Comparison of ENCODE assay signal across 28 cellular contexts in the genomic region with DNA sequence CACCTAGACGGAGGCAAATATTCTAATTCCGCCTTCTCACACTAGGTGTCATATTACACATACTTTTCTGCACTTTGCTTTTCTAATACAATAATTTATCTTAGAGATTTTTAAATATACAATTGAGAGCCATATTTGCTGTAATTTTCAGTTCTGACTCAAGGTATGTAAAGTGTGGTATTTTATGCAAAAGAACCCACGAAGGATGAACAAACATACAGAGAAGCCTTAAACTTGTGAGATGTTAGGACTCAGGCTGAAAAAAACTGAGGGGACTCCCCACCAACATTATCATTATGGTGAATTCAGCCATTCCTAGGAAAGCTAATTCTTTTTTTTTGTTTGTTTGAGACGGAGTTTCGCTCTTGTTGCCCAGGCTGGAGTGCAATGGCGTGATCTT.
"Had no signal": no experiment of that assay in that cellular context is flagged by ENCODE, and none has a peak within 500 bp of the region (broad histone marks: within the 10 kb centered on the region; RNA-seq: fewer than 3 reads in every experiment).

No MANE protein-coding gene starts in this region.

- H3K4me3 ChIP-seq: adrenal gland, colonic mucosa, SJCRH30 had no signal

- H3K27ac ChIP-seq: adrenal gland, colonic mucosa, SJCRH30, VCaP had no signal

- H3K4me2 ChIP-seq: SK-N-SH had no signal

- H3K4me1 ChIP-seq: adrenal gland, colonic mucosa, SJCRH30 had no signal

- ATAC-seq: activated CD8-positive, alpha-beta T cell treated with anti-CD3 and anti-CD28 coated beads for 36 hours; activated T-cell treated with anti-CD3 and anti-CD28 coated beads, Interleukin-2, amount 50 U/mL, for 72 hours; Panc1; Right ventricle myocardium inferior had no signal

- H3K4me3 Mint-ChIP-seq: activated CD8-positive, alpha-beta T cell treated with anti-CD3 and anti-CD28 coated beads for 36 hours; activated naive CD4-positive, alpha-beta T cell treated with anti-CD3 and anti-CD28 coated beads, Interleukin-2, amount 10 ng/mL, durations not matched to agents 7 days and 5 days; activated naive CD8-positive, alpha-beta T cell treated with anti-CD3 and anti-CD28 coated beads, Interleukin-2, amount 10 ng/mL, durations not matched to agents 7 days and 5 days; activated T-cell treated with anti-CD3 and anti-CD28 coated beads, Interleukin-2, amount 50 U/mL, for 72 hours had no signal

- H3K27me3 Mint-ChIP-seq: activated CD8-positive, alpha-beta T cell treated with anti-CD3 and anti-CD28 coated beads for 36 hours; activated naive CD4-positive, alpha-beta T cell treated with anti-CD3 and anti-CD28 coated beads, Interleukin-2, amount 10 ng/mL, durations not matched to agents 7 days and 5 days; activated naive CD8-positive, alpha-beta T cell treated with anti-CD3 and anti-CD28 coated beads, Interleukin-2, amount 10 ng/mL, durations not matched to agents 7 days and 5 days had no signal

- H3K27me3 ChIP-seq: adrenal gland, colonic mucosa, SJCRH30 had no signal

- H3K9me3 Mint-ChIP-seq: activated CD8-positive, alpha-beta T cell treated with anti-CD3 and anti-CD28 coated beads for 36 hours; activated naive CD4-positive, alpha-beta T cell treated with anti-CD3 and anti-CD28 coated beads, Interleukin-2, amount 10 ng/mL, durations not matched to agents 7 days and 5 days; activated naive CD8-positive, alpha-beta T cell treated with anti-CD3 and anti-CD28 coated beads, Interleukin-2, amount 10 ng/mL, durations not matched to agents 7 days and 5 days; activated T-cell treated with anti-CD3 and anti-CD28 coated beads, Interleukin-2, amount 50 U/mL, for 72 hours; activated T-helper 2 cell treated with anti-CD3 and anti-CD28 coated beads, Interferon-gamma antibody, Interleukin-2, Interleukin-4, amounts not matched to agents 10 μg/mL and 5 μg/mL and 100 μg/mL, durations not matched to agents 14 hours and 24 hours and 36 hours had no signal

- H3K27ac Mint-ChIP-seq: activated CD8-positive, alpha-beta T cell treated with anti-CD3 and anti-CD28 coated beads for 36 hours; activated naive CD4-positive, alpha-beta T cell treated with anti-CD3 and anti-CD28 coated beads, Interleukin-2, amount 10 ng/mL, durations not matched to agents 7 days and 5 days; activated naive CD8-positive, alpha-beta T cell treated with anti-CD3 and anti-CD28 coated beads, Interleukin-2, amount 10 ng/mL, durations not matched to agents 7 days and 5 days; activated T-helper 2 cell treated with anti-CD3 and anti-CD28 coated beads, Interferon-gamma antibody, Interleukin-2, Interleukin-4, amounts not matched to agents 10 μg/mL and 5 μg/mL and 100 μg/mL, durations not matched to agents 14 hours and 24 hours and 36 hours had no signal

- H3K9me3 ChIP-seq: adrenal gland, colonic mucosa, SJCRH30, SK-N-SH had no signal

- DNase-seq: activated CD4-positive, alpha-beta T cell treated with anti-CD3 and anti-CD28 coated beads, Interleukin-2, amount 50 U/mL, for 1 hour; activated CD4-positive, CD25-positive, alpha-beta regulatory T cell; activated CD8-positive, alpha-beta memory T cell treated with anti-CD3 and anti-CD28 coated beads, Interleukin-2, amount 50 U/mL, for 4 hours; activated CD8-positive, alpha-beta T cell treated with anti-CD3 and anti-CD28 coated beads for 36 hours; activated gamma-delta T cell treated with Interleukin-2 at 50 U/mL for 16 hours; activated naive CD4-positive, alpha-beta T cell treated with anti-CD3 and anti-CD28 coated beads, Interleukin-2, amount 10 ng/mL, durations not matched to agents 7 days and 5 days; activated naive CD8-positive, alpha-beta T cell treated with anti-CD3 and anti-CD28 coated beads, Interleukin-2, amount 10 ng/mL, durations not matched to agents 7 days and 5 days; activated T-cell treated with anti-CD3 and anti-CD28 coated beads, Interleukin-2, amount 50 U/mL, for 72 hours; adrenal gland; anterior cingulate cortex; cerebellar nuclear complex; colonic mucosa; NCI-H1105 treated with DMSO at 0.1 percent for 48 hours; NCI-H1436 treated with DMSO at 0.1 percent for 48 hours; NCI-H187 treated with DMSO at 0.1 percent for 48 hours; NCI-H2081 treated with DMSO at 0.1 percent for 48 hours; NCI-H2227 treated with DMSO at 0.1 percent for 48 hours; NCI-H526 treated with DMSO at 0.1 percent for 48 hours; NCI-H82; OCI-M1; RPMI8226; SJCRH30; SK-N-SH; T-helper 1 cell had no signal

- H3K9ac ChIP-seq: SK-N-SH had no signal
